In the genomic region with DNA sequence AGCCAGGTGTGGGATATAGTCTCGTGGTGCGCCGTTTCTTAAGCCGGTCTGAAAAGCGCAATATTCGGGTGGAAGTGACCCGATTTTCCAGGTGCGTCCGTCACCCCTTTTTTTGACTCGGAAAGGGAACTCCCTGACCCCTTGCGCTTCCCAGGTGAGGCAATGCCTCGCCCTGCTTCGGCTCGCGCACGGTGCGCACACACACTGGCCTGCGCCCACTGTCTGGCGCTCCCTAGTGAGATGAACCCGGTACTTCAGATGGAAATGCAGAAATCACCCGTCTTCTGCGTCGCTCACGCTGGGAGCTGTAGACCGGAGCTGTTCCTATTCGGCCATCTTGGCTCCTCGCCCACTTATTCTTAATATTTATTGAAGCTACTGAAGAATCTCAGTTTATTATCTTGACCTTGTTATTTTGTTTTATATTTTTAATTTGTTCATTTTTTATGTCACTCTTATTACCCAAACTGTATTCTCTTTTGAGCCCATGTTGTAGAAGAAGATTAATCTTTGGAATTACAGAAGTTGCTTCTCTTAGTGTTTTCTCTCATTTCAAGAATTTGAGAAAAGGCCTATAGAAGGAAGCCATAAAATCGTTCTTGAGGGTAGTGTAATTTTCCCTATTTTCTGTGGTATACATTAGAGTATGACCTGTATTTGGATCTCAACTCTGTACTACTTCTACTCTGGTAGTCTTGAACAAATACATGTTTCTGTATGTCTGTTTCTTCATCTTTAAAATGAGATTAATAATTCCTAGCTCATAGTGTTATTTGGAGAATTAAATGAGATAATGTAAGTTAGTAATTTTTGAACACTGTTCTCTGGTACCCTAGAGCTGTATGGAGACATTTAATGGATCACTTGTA, we compare ENCODE assay signal across 1 cellular context.
TF ChIP-seq lines count a peak whose summit lies in the region.
"Not testable (repeated sequence)": the region's sequence is repeated elsewhere in the genome, so short reads cannot be mapped to it uniquely, and the experiment has no call there.

No MANE protein-coding gene starts in this region.

TF ChIP-seq in HepG2, 621 proteins besides CTCF, POLR2A, EP300 and RAD21 (continued from another document):
- TF ChIP-seq, protein P1, sequence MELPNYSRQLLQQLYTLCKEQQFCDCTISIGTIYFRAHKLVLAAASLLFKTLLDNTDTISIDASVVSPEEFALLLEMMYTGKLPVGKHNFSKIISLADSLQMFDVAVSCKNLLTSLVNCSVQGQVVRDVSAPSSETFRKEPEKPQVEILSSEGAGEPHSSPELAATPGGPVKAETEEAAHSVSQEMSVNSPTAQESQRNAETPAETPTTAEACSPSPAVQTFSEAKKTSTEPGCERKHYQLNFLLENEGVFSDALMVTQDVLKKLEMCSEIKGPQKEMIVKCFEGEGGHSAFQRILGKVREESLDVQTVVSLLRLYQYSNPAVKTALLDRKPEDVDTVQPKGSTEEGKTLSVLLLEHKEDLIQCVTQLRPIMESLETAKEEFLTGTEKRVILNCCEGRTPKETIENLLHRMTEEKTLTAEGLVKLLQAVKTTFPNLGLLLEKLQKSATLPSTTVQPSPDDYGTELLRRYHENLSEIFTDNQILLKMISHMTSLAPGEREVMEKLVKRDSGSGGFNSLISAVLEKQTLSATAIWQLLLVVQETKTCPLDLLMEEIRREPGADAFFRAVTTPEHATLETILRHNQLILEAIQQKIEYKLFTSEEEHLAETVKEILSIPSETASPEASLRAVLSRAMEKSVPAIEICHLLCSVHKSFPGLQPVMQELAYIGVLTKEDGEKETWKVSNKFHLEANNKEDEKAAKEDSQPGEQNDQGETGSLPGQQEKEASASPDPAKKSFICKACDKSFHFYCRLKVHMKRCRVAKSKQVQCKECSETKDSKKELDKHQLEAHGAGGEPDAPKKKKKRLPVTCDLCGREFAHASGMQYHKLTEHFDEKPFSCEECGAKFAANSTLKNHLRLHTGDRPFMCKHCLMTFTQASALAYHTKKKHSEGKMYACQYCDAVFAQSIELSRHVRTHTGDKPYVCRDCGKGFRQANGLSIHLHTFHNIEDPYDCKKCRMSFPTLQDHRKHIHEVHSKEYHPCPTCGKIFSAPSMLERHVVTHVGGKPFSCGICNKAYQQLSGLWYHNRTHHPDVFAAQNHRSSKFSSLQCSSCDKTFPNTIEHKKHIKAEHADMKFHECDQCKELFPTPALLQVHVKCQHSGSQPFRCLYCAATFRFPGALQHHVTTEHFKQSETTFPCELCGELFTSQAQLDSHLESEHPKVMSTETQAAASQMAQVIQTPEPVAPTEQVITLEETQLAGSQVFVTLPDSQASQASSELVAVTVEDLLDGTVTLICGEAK (IDR thresholded peaks at IDR 0.05): peak; percentile 39; the same call in 1 of the 2 replicates
- TF ChIP-seq, protein P1 (CRISPR knock-in tag; IDR thresholded peaks at IDR 0.05): not testable (repeated sequence)
- TF ChIP-seq THAP11 (CRISPR knock-in tag; IDR thresholded peaks at IDR 0.05) (peak; percentile 53; the same call in 1 of the 2 replicates), FOXA3 (CRISPR knock-in tag; IDR thresholded peaks at IDR 0.05) (peak; percentile 46), ZNF232 (CRISPR knock-in tag; IDR thresholded peaks at IDR 0.05; ENCODE audit: borderline replicate concordance) (peak; percentile 34; the same call in 1 of the 2 replicates), GATAD2A (CRISPR knock-in tag; IDR thresholded peaks at IDR 0.05) (peak; percentile 75)
- TF ChIP-seq, protein P2, sequence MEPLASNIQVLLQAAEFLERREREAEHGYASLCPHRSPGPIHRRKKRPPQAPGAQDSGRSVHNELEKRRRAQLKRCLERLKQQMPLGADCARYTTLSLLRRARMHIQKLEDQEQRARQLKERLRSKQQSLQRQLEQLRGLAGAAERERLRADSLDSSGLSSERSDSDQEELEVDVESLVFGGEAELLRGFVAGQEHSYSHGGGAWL (CRISPR knock-in tag; IDR thresholded peaks at IDR 0.05): 0 out of 2 replicates have a peak, but pooled peaks have one; percentile 24
- TF ChIP-seq, protein P3, sequence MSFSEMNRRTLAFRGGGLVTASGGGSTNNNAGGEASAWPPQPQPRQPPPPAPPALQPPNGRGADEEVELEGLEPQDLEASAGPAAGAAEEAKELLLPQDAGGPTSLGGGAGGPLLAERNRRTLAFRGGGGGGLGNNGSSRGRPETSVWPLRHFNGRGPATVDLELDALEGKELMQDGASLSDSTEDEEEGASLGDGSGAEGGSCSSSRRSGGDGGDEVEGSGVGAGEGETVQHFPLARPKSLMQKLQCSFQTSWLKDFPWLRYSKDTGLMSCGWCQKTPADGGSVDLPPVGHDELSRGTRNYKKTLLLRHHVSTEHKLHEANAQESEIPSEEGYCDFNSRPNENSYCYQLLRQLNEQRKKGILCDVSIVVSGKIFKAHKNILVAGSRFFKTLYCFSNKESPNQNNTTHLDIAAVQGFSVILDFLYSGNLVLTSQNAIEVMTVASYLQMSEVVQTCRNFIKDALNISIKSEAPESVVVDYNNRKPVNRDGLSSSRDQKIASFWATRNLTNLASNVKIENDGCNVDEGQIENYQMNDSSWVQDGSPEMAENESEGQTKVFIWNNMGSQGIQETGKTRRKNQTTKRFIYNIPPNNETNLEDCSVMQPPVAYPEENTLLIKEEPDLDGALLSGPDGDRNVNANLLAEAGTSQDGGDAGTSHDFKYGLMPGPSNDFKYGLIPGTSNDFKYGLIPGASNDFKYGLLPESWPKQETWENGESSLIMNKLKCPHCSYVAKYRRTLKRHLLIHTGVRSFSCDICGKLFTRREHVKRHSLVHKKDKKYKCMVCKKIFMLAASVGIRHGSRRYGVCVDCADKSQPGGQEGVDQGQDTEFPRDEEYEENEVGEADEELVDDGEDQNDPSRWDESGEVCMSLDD (CRISPR knock-in tag; IDR thresholded peaks at IDR 0.05; ENCODE audit: borderline replicate concordance): peak; percentile 90; the same call in 1 of the 2 replicates
- TF ChIP-seq, protein P4, sequence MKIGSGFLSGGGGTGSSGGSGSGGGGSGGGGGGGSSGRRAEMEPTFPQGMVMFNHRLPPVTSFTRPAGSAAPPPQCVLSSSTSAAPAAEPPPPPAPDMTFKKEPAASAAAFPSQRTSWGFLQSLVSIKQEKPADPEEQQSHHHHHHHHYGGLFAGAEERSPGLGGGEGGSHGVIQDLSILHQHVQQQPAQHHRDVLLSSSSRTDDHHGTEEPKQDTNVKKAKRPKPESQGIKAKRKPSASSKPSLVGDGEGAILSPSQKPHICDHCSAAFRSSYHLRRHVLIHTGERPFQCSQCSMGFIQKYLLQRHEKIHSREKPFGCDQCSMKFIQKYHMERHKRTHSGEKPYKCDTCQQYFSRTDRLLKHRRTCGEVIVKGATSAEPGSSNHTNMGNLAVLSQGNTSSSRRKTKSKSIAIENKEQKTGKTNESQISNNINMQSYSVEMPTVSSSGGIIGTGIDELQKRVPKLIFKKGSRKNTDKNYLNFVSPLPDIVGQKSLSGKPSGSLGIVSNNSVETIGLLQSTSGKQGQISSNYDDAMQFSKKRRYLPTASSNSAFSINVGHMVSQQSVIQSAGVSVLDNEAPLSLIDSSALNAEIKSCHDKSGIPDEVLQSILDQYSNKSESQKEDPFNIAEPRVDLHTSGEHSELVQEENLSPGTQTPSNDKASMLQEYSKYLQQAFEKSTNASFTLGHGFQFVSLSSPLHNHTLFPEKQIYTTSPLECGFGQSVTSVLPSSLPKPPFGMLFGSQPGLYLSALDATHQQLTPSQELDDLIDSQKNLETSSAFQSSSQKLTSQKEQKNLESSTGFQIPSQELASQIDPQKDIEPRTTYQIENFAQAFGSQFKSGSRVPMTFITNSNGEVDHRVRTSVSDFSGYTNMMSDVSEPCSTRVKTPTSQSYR (CRISPR knock-in tag; IDR thresholded peaks at IDR 0.05; ENCODE audit: borderline replicate concordance): peak; percentile 83
